ENCODE assay signal across 10 cellular contexts in the genomic region with DNA sequence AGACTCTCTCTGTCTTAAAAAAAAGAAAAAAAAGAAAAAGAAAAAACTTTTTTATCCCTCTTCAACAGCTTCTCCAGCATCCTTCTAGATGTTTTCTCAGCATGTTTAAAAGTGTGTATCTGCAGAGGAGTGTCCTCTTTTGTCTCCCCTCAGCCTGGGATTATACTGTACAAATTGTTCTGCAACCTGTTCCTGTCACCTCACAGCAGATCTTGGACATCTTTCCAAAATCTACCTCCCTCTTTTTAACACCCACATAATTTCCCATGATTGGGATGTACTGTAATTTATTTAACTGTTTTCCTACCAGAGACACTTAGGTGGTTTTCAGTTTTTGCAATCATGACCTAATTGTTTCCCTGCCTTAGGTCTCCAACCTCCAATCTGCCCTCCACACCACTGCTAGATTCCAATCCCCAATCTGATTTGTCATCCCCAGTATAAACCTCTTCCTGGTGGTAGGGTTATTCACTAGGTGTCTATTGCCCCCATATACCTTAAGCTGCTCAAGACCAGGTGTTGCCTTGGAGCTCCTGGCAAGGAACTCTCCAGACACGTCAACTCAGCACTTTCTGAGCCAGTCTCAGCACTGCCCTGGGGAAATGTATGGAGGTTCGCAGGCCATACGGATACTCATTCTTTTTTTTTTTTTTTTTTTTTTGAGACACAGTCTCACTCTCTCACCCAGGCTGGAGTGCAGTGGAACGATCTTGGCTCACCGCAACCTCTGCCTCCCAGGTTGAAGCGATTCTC. TPM values are rescaled to one million over a fixed set of nuclear protein-coding genes. Genes with fewer than 3 reads are reported as not detected.
A peak's percentile ranks its signal among the peaks of the same experiment; 100 is the strongest.
DNase-seq lines count a peak whose midpoint lies in the region; ATAC-seq, FAIRE-seq and TF ChIP-seq lines count a peak whose summit lies in the region.
"Had no signal": no experiment of that assay in that cellular context is flagged by ENCODE, and none has a peak within 500 bp of the region (broad histone marks: within the 10 kb centered on the region; RNA-seq: fewer than 3 reads in every experiment).

No MANE protein-coding gene starts in this region.

- H3K27me3 ChIP-seq in heart left ventricle (no peaks in the 10 kb centered on the region), K562 (ENCODE audit: control insufficient read depth in 2 of 2, insufficient read depth in 2 of 2, low read length in 2 of 2) (no peaks in the 10 kb centered on the region)

- H3K27ac ChIP-seq in heart left ventricle (peak overlapping the region; percentile 74 to 97 (median 94)), K562 (ENCODE audit: extremely low read depth, low read depth, low read length) (no peak overlapping the region)

- no peak overlapping the region for H2AFZ ChIP-seq in K562 (ENCODE audit: low read depth, low read length)

- no peaks in the 10 kb centered on the region for H3K9me3 ChIP-seq in heart left ventricle
- no peaks in the 10 kb centered on the region for H3K9me3 ChIP-seq in K562 (replicated peaks; ENCODE audit: control insufficient read depth, insufficient read depth, low read depth, low read length)

- peak overlapping the region in 5 of 8 donors; percentile 25 to 89 (median 62) for H3K4me3 Mint-ChIP-seq in naive B cell
- H3K4me3 Mint-ChIP-seq in type B pancreatic cell: peak overlapping the region; percentile 49

- H3K27ac Mint-ChIP-seq in naive B cell (peak overlapping the region in 4 of 6 donors; percentile 1 to 91 (median 84)), type B pancreatic cell (peak overlapping the region; percentile 50)

- BruUV-seq in K562 (replicated peaks; lab: Mats Ljungman, UMichigan): no TSS peak

- no peaks in the 10 kb centered on the region for H3K9me1 ChIP-seq in K562 (ENCODE audit: control insufficient read depth, insufficient read depth, low read length)

- TF ChIP-seq POLR2A in heart left ventricle (IDR thresholded peaks at IDR 0.05) (no peak), K562 (conservative IDR thresholded peaks at IDR 0.05) (no peak)

- no peaks in the 10 kb centered on the region for H3K36me3 ChIP-seq in heart left ventricle
- H3K36me3 ChIP-seq in K562 (ENCODE audit: control insufficient read depth, insufficient read depth, low read length): no peaks in the 10 kb centered on the region

- no peak overlapping the region for H3K9ac ChIP-seq in K562 (ENCODE audit: insufficient read depth in 1 of 2, low read depth in 2 of 2, low read length in 2 of 2)

- no peaks in the 10 kb centered on the region for H3K79me2 ChIP-seq in K562 (ENCODE audit: control insufficient read depth, insufficient read depth, low read length)

- DNase-seq in heart left ventricle: no peak
- no peak for DNase-seq in left ventricle myocardium superior
- no peak for DNase-seq in K562 (ENCODE audit: extremely low read depth in 1 of 4, low spot score in 3 of 4)
- no peak for DNase-seq in naive B cell
- no peak for DNase-seq in type B pancreatic cell (ENCODE audit: extremely low spot score, unreplicated experiment)
- DNase-seq in LoVo (ENCODE audit: low spot score): no peak
- no peak for DNase-seq in inferior parietal cortex (ENCODE audit: extremely low spot score)
- DNase-seq in RCC 7860 (ENCODE audit: low spot score): no peak
- DNase-seq: NCI-H446 treated with DMSO at 0.1 percent for 48 hours had no signal

- in situ Hi-C loops in K562 (cut with MboI): no loop called here

- ATAC-seq in heart left ventricle (no peak), left ventricle myocardium superior (no peak), K562 (no peak), naive B cell (ENCODE audit: low read depth in 2 of 2) (no peak)

- H3K9me3 Mint-ChIP-seq in naive B cell (no peaks in the 10 kb centered on the region), type B pancreatic cell (no peaks in the 10 kb centered on the region)

- FAIRE-seq in K562 (lab: Jason Lieb, UNC) (no peak), RCC 7860 (lab: Jason Lieb, UNC) (no peak)
- FAIRE-seq: H54 had no signal

- H3K4me3 ChIP-seq in heart left ventricle: no peak overlapping the region
- no peak overlapping the region for H3K4me3 ChIP-seq in K562

- no peak for TF ChIP-seq CTCF in heart left ventricle (IDR thresholded peaks at IDR 0.05)
- TF ChIP-seq CTCF in K562 (IDR thresholded peaks at IDR 0.05 in 2 of 3, conservative IDR thresholded peaks at IDR 0.05 in 1 of 3; ENCODE audit: insufficient read depth in 2 of 3, low read depth in 1 of 3, low read length in 3 of 3): no peak
- no peak for TF ChIP-seq CTCF in type B pancreatic cell (conservative IDR thresholded peaks at IDR 0.05)

- intact Hi-C loops in heart left ventricle (cut with DNase I) (loop anchor here in 3 of 10 donors (2.0 to 5.0 kb wide), 2 partner anchors 17 to 71 kb away; a partner anchor contains a TSS), left ventricle myocardium superior (cut with micrococcal nuclease) (no loop called here), K562 (cut with micrococcal nuclease) (no loop called here)

- POLR2A ChIA-PET in K562 (lab: Yijun Ruan, JAX): interaction anchor here (2.5 to 15.0 kb wide), 2 partner anchors 19 to 66 kb away, joined by 16 to 277 read pairs; a partner anchor contains a TSS

- peaks cover 62 to 84% (median 84%) of the 10 kb centered on the region in 3 donors for H3K4me1 Mint-ChIP-seq in naive B cell
- H3K4me1 Mint-ChIP-seq in type B pancreatic cell (ENCODE audit: unreplicated experiment): peaks cover 56% of the 10 kb centered on the region

- no peaks in the 10 kb centered on the region for H4K20me1 ChIP-seq in K562 (replicated peaks; ENCODE audit: control insufficient read depth, insufficient read depth, low read length)

- H3K27me3 Mint-ChIP-seq in naive B cell (no peaks in the 10 kb centered on the region), type B pancreatic cell (no peaks in the 10 kb centered on the region)

- CTCF ChIA-PET in K562 (lab: Yijun Ruan, JAX; ENCODE audit: low intra/inter-chr PET ratio): interaction anchor here (1.6 kb wide), 1 partner anchor 81 kb away, joined by 7 read pairs; no protein-coding TSS in a partner anchor

- 93 to 96% (median 94%) methylated on average over 6 of the region's 6 CpGs for WGBS in heart left ventricle, 4 donors
- WGBS in K562 (ENCODE audit: insufficient coverage, low coverage, missing lambda C conversion rate): 93% methylated on average over 6 of the region's 6 CpGs

- no peak for TF ChIP-seq EP300 in K562 (IDR thresholded peaks at IDR 0.05; ENCODE audit: low read length)

- H3K4me2 ChIP-seq in K562 (ENCODE audit: insufficient read depth, low read length): no peak overlapping the region

- H3K36me3 Mint-ChIP-seq in naive B cell: no peaks in the 10 kb centered on the region
- no peaks in the 10 kb centered on the region for H3K36me3 Mint-ChIP-seq in type B pancreatic cell

- H3K4me1 ChIP-seq in heart left ventricle: peaks cover 40 to 93% (median 78%) of the 10 kb centered on the region in 12 donors
- H3K4me1 ChIP-seq in K562 (replicated peaks in 1 of 2; ENCODE audit: control insufficient read depth in 2 of 2, insufficient read depth in 2 of 2, low read length in 2 of 2): peaks cover 32 to 48% of the 10 kb centered on the region in 2 experiments

- no peak for TF ChIP-seq RAD21 in K562 (CRISPR knock-in tag; conservative IDR thresholded peaks at IDR 0.05 in 1 of 2, IDR thresholded peaks at IDR 0.05 in 1 of 2)

RNA-seq across cellular contexts. Expression of a gene that starts 17.6 kb away (rescaled TPM):
- total RNA-seq in heart left ventricle (10 to 100 TPM; 14.6 to 68.2 (median 40.4) TPM), left ventricle myocardium superior (64.2 TPM), K562 (2014; rRNA removed) (593 and 675 TPM in 2 replicates), K562 (2014; rRNA removed; fragmentation: Illumina TruSeq; extraction: Trizol) (159 and 200 TPM in 2 replicates), K562 (2015; rRNA removed; fragmentation: Illumina TruSeq; extraction: Trizol) (13.2 and 14.7 TPM in 2 replicates), K562 (2021) (453 and 674 TPM in 2 replicates), type B pancreatic cell (ENCODE audit: low replicate concordance) (95.9 and 130 TPM in 2 replicates)
- polyA plus RNA-seq in heart left ventricle (100 to 1,000 TPM in 1 of 2 donors, 10 to 100 TPM in 1; 59.4 to 112 TPM), K562 (2011; rRNA removed) (228 and 529 TPM in 2 replicates), K562 (2014; fragmentation: Illumina TruSeq; extraction: Trizol) (107 and 370 TPM in 2 replicates), K562 (2014; fragmentation: Nextera tagmentation; extraction: Ambion mirVana) (10 to 100 TPM in 1 of 2 experiments, 1 to 10 TPM in 1; 8.2 to 12.3 TPM), K562 (2014; rRNA removed) (362 and 564 TPM in 2 replicates), naive B cell (ENCODE audit: low read depth in 6 of 6) (100 to 1,000 TPM in 1 of 6 donors, 10 to 100 TPM in 5; 22.6 to 124 (median 78.2) TPM)
- total RNA-seq in K562 (2011; cell fraction: chromatin; rRNA removed; ENCODE audit: low replicate concordance): 185 and 371 TPM in 2 replicates
- 455 and 610 TPM in 2 replicates for total RNA-seq in K562 (2011; cell fraction: nucleolus; rRNA removed)
- total RNA-seq in K562 (2011; cell fraction: nucleoplasm; rRNA removed): 314 and 392 TPM in 2 replicates
- 345 and 451 TPM in 2 replicates for polyA plus RNA-seq in K562 (2011; cell fraction: cytosol; rRNA removed)
- polyA plus RNA-seq in K562 (2011; cell fraction: nucleus; rRNA removed): 384 and 450 TPM in 2 replicates
- polyA plus RNA-seq in K562 (2012): 184 and 695 TPM in 2 replicates
- polyA minus RNA-seq in K562 (2011; rRNA and poly(A)+ RNA removed): 156 and 267 TPM in 2 replicates
- polyA minus RNA-seq in K562 (2011; cell fraction: cytosol; rRNA and poly(A)+ RNA removed): 180 and 395 TPM in 2 replicates
- 272 and 555 TPM in 2 replicates for polyA minus RNA-seq in K562 (2011; cell fraction: nucleus; rRNA and poly(A)+ RNA removed)

RNA-seq across cellular contexts. Expression of a gene that starts 40.1 kb away (rescaled TPM):
- total RNA-seq in heart left ventricle (10 to 100 TPM; 26.4 to 44.8 (median 35.3) TPM), left ventricle myocardium superior (34.7 TPM), K562 (2014; rRNA removed) (27.6 and 31.7 TPM in 2 replicates), K562 (2014; rRNA removed; fragmentation: Illumina TruSeq; extraction: Trizol) (52.8 and 62.6 TPM in 2 replicates), K562 (2015; rRNA removed; fragmentation: Illumina TruSeq; extraction: Trizol) (33.3 and 38.2 TPM in 2 replicates), K562 (2021) (45.7 and 48.4 TPM in 2 replicates), type B pancreatic cell (ENCODE audit: low replicate concordance) (30.4 and 32.8 TPM in 2 replicates)
- polyA plus RNA-seq in heart left ventricle (10 to 100 TPM; 12.0 to 49.6 TPM), K562 (2011; rRNA removed) (53.2 and 64.1 TPM in 2 replicates), K562 (2014; fragmentation: Illumina TruSeq; extraction: Trizol) (54.4 and 70.0 TPM in 2 replicates), K562 (2014; fragmentation: Nextera tagmentation; extraction: Ambion mirVana) (10 to 100 TPM; 50.8 to 73.3 TPM), K562 (2014; rRNA removed) (42.7 and 55.5 TPM in 2 replicates), naive B cell (ENCODE audit: low read depth in 6 of 6) (10 to 100 TPM; 43.8 to 69.0 (median 48.4) TPM)
- total RNA-seq in K562 (2011; cell fraction: chromatin; rRNA removed; ENCODE audit: low replicate concordance): 49.7 and 77.0 TPM in 2 replicates
- total RNA-seq in K562 (2011; cell fraction: nucleolus; rRNA removed): 28.7 and 34.9 TPM in 2 replicates
- total RNA-seq in K562 (2011; cell fraction: nucleoplasm; rRNA removed): 43.5 and 57.0 TPM in 2 replicates
- 20.9 and 37.8 TPM in 2 replicates for polyA plus RNA-seq in K562 (2011; cell fraction: cytosol; rRNA removed)
- 13.5 and 19.8 TPM in 2 replicates for polyA plus RNA-seq in K562 (2011; cell fraction: nucleus; rRNA removed)
- 39.1 and 50.0 TPM in 2 replicates for polyA plus RNA-seq in K562 (2012)
- polyA minus RNA-seq in K562 (2011; rRNA and poly(A)+ RNA removed): 90.3 and 97.7 TPM in 2 replicates
- polyA minus RNA-seq in K562 (2011; cell fraction: cytosol; rRNA and poly(A)+ RNA removed): 35.1 and 39.2 TPM in 2 replicates
- polyA minus RNA-seq in K562 (2011; cell fraction: nucleus; rRNA and poly(A)+ RNA removed): 13.6 and 33.1 TPM in 2 replicates

RNA-seq across cellular contexts. Expression of a gene that starts 40.3 kb away (rescaled TPM):
- total RNA-seq in heart left ventricle (100 to 1,000 TPM; 135 to 237 (median 179) TPM), left ventricle myocardium superior (260 TPM), K562 (2014; rRNA removed) (42.6 and 55.8 TPM in 2 replicates), K562 (2014; rRNA removed; fragmentation: Illumina TruSeq; extraction: Trizol) (108 and 111 TPM in 2 replicates), K562 (2015; rRNA removed; fragmentation: Illumina TruSeq; extraction: Trizol) (79.7 and 87.7 TPM in 2 replicates), K562 (2021) (72.5 and 72.7 TPM in 2 replicates), type B pancreatic cell (ENCODE audit: low replicate concordance) (79.2 and 86.3 TPM in 2 replicates)
- polyA plus RNA-seq in heart left ventricle (100 to 1,000 TPM; 124 to 242 TPM), K562 (2011; rRNA removed) (162 and 168 TPM in 2 replicates), K562 (2014; fragmentation: Illumina TruSeq; extraction: Trizol) (74.2 and 85.3 TPM in 2 replicates), K562 (2014; fragmentation: Nextera tagmentation; extraction: Ambion mirVana) (100 to 1,000 TPM; 184 to 208 TPM), K562 (2014; rRNA removed) (112 and 134 TPM in 2 replicates), naive B cell (ENCODE audit: low read depth in 6 of 6) (100 to 1,000 TPM; 485 to 708 (median 561) TPM)
- 13.7 and 30.0 TPM in 2 replicates for total RNA-seq in K562 (2011; cell fraction: chromatin; rRNA removed; ENCODE audit: low replicate concordance)
- total RNA-seq in K562 (2011; cell fraction: nucleolus; rRNA removed): 13.7 and 15.7 TPM in 2 replicates
- 30.3 and 57.6 TPM in 2 replicates for total RNA-seq in K562 (2011; cell fraction: nucleoplasm; rRNA removed)
- polyA plus RNA-seq in K562 (2011; cell fraction: cytosol; rRNA removed): 47.9 and 96.2 TPM in 2 replicates
- 27.0 and 46.2 TPM in 2 replicates for polyA plus RNA-seq in K562 (2011; cell fraction: nucleus; rRNA removed)
- polyA plus RNA-seq in K562 (2012): 85.3 and 238 TPM in 2 replicates
- 41.3 and 52.4 TPM in 2 replicates for polyA minus RNA-seq in K562 (2011; rRNA and poly(A)+ RNA removed)
- polyA minus RNA-seq in K562 (2011; cell fraction: cytosol; rRNA and poly(A)+ RNA removed): 13.9 and 15.1 TPM in 2 replicates
- polyA minus RNA-seq in K562 (2011; cell fraction: nucleus; rRNA and poly(A)+ RNA removed): 3.2 and 10.0 TPM in 2 replicates
